ENCODE assay signal across 20 cellular contexts in genomic region chr16:59573528-59574271, GRCh38.
DNase-seq lines count a peak whose midpoint lies in the region; ATAC-seq, FAIRE-seq and TF ChIP-seq lines count a peak whose summit lies in the region.
"Had no signal": no experiment of that assay in that cellular context is flagged by ENCODE, and none has a peak within 500 bp of the region (broad histone marks: within the 10 kb centered on the region; RNA-seq: fewer than 3 reads in every experiment).

No MANE protein-coding gene starts in this region.

- TF ChIP-seq CTCF in A549 (IDR thresholded peaks at IDR 0.05) = no peak
- TF ChIP-seq CTCF in HFFc6 (IDR thresholded peaks at IDR 0.05) = no peak; the same call in 1 of the 2 replicates
- no peak for TF ChIP-seq CTCF in fibroblast of the aortic adventitia (IDR thresholded peaks at IDR 0.05; ENCODE audit: insufficient read depth, low read length)

- TF ChIP-seq RAD21 in A549 (conservative IDR thresholded peaks at IDR 0.05 in 1 of 2, IDR thresholded peaks at IDR 0.05 in 1 of 2) = peak; percentile 46 to 48; a peak in 4 of 5 replicates

- peak overlapping the region; percentile 89 to 94 for H3K27ac ChIP-seq in A549
- H3K27ac ChIP-seq: coronary artery, esophagus squamous epithelium, SK-N-MC, thoracic aorta had no signal

- peak; percentile 89 to 94 for ATAC-seq in A549
- no peak for ATAC-seq in HG02610 (IDR thresholded peaks at IDR 0.05; ENCODE audit: unreplicated experiment)
- ATAC-seq: natural killer cell treated with Interleukin-12 subunit alpha and Interleukin-12 subunit beta and Interleukin-15 and Interleukin-18, amount 100 ng/mL, for 72 hours had no signal

- H3K36me3 ChIP-seq in adipocyte (ENCODE audit: control insufficient read depth, insufficient read depth, low read length, severe bottlenecking) = no peaks in the 10 kb centered on the region
- H3K36me3 ChIP-seq: esophagus squamous epithelium, thoracic aorta had no signal

- POLR2A ChIA-PET in A549 (lab: Yijun Ruan, JAX) = interaction anchor here (0.6 kb wide), 1 partner anchor 15 kb away, joined by 4 read pairs; no protein-coding TSS in a partner anchor

- peaks cover 4% of the 10 kb centered on the region; the same call in 1 of the 2 replicates for H3K36me3 Mint-ChIP-seq in HFFc6 (ENCODE audit: low read depth)
- H3K36me3 Mint-ChIP-seq: natural killer cell treated with Interleukin-12 subunit alpha and Interleukin-12 subunit beta and Interleukin-15 and Interleukin-18, amount 100 ng/mL, for 72 hours had no signal

- peak overlapping the region; percentile 62 for H3K4me3 Mint-ChIP-seq in HFFc6
- H3K4me3 Mint-ChIP-seq: natural killer cell treated with Interleukin-12 subunit alpha and Interleukin-12 subunit beta and Interleukin-15 and Interleukin-18, amount 100 ng/mL, for 72 hours had no signal

- peaks cover 23% of the 10 kb centered on the region for H3K4me1 ChIP-seq in A549
- no peaks in the 10 kb centered on the region for H3K4me1 ChIP-seq in adipocyte (ENCODE audit: control insufficient read depth, insufficient read depth, low read length)
- H3K4me1 ChIP-seq: esophagus squamous epithelium had no signal

- intact Hi-C loops in posterior vena cava (cut with DNase I) = no loop called here

- H3K27me3 ChIP-seq in adipocyte (replicated peaks; ENCODE audit: control insufficient read depth, insufficient read depth, low read length) = no peaks in the 10 kb centered on the region
- H3K27me3 ChIP-seq: esophagus squamous epithelium had no signal

- H3K4me2 ChIP-seq in A549 = peak overlapping the region; percentile 55

- 3% methylated on average over 5 of the region's 5 CpGs for WGBS in A549 (ENCODE audit: missing lambda C conversion rate)

- no peaks in the 10 kb centered on the region for H3K27me3 Mint-ChIP-seq in HFFc6 (ENCODE audit: insufficient read depth)
- H3K27me3 Mint-ChIP-seq: natural killer cell treated with Interleukin-12 subunit alpha and Interleukin-12 subunit beta and Interleukin-15 and Interleukin-18, amount 100 ng/mL, for 72 hours had no signal

- DNase-seq in A549 (ENCODE audit: low read depth in 1 of 2, low spot score in 1 of 2) = peak; percentile 35 to 95
- DNase-seq in HFFc6 = peak; percentile 81
- peak; percentile 70 for DNase-seq in adipocyte (ENCODE audit: low read depth)
- peak; percentile 20 for DNase-seq in fibroblast of the aortic adventitia (ENCODE audit: low read depth)
- DNase-seq in C1 segment of cervical spinal cord (lab: John Stamatoyannopoulos, UW) = no peak
- DNase-seq in posterior vena cava (ENCODE audit: low spot score) = no peak
- DNase-seq in T-helper 1 cell = no peak
- DNase-seq: 8988T; activated CD4-positive, alpha-beta T cell treated with anti-CD3 and anti-CD28 coated beads, Interleukin-2, amount 50 U/mL, for 1 hour; activated T-cell treated with anti-CD3 and anti-CD28 coated beads, Interleukin-2, amount 50 U/mL, for 1 hour; COR-L47; esophagus squamous epithelium; NCI-H1048; NCI-H2171 treated with DMSO at 0.1 percent for 48 hours; stimulated activated CD8-positive, alpha-beta memory T cell treated with anti-CD3 and anti-CD28 coated beads, Interleukin-4, amount 100 ng/mL, for 48 hours had no signal

- H3K9me3 ChIP-seq in A549 (peaks cover 36% of the 10 kb centered on the region), adipocyte (ENCODE audit: control insufficient read depth, low read length) (no peaks in the 10 kb centered on the region)
- H3K9me3 ChIP-seq: esophagus squamous epithelium, thoracic aorta had no signal

- peaks cover 26% of the 10 kb centered on the region for H3K4me1 Mint-ChIP-seq in HFFc6 (ENCODE audit: low read depth)

- CTCF ChIA-PET in A549 (lab: Yijun Ruan, JAX) = interaction anchor here (0.5 to 0.7 kb wide), 2 partner anchors 26 to 309 kb away, joined by 3 read pairs; no protein-coding TSS in a partner anchor

- no peak overlapping the region for H3K9ac ChIP-seq in adipocyte (ENCODE audit: low read length)

- peak overlapping the region; percentile 82 for H3K27ac Mint-ChIP-seq in HFFc6
- H3K27ac Mint-ChIP-seq: natural killer cell treated with Interleukin-12 subunit alpha and Interleukin-12 subunit beta and Interleukin-15 and Interleukin-18, amount 100 ng/mL, for 72 hours had no signal

- TF ChIP-seq POLR2A in A549 (IDR thresholded peaks at IDR 0.05; ENCODE audit: low read length) = no peak

- FAIRE-seq in A549 (lab: Jason Lieb, UNC) = peak; percentile 81

- H3K9me3 Mint-ChIP-seq in HFFc6 = no peaks in the 10 kb centered on the region

- peak; percentile 93 to 95; a peak in 4 of 5 replicates for TF ChIP-seq EP300 in A549 (IDR thresholded peaks at IDR 0.05)

- H3K4me3 ChIP-seq in A549 (no peak overlapping the region), adipocyte (ENCODE audit: low read length) (no peak overlapping the region), fibroblast of the aortic adventitia (ENCODE audit: low read depth, low read length) (no peak overlapping the region)
- H3K4me3 ChIP-seq: coronary artery, esophagus squamous epithelium, SK-N-MC, thoracic aorta had no signal

TF ChIP-seq in A549, 52 proteins besides CTCF, POLR2A, EP300 and RAD21:
- TF ChIP-seq MAFK (IDR thresholded peaks at IDR 0.05; ENCODE audit: partially characterized antibody) (peak; percentile 88), ELK1 (IDR thresholded peaks at IDR 0.05; ENCODE audit: low read depth, low read length) (no peak), JUN (IDR thresholded peaks at IDR 0.05) (peak; percentile 83 to 85; a peak in 3 of 5 replicates), NR3C1 (IDR thresholded peaks at IDR 0.05) (no peak), GATA3 (IDR thresholded peaks at IDR 0.05; ENCODE audit: borderline replicate concordance) (peak; percentile 78), FOSL2 (IDR thresholded peaks at IDR 0.05) (peak; percentile 60), FOSL2 (CRISPR knock-in tag; IDR thresholded peaks at IDR 0.05) (peak; percentile 93), ESRRA (IDR thresholded peaks at IDR 0.05; ENCODE audit: borderline replicate concordance, low read length) (no peak), CEBPB (IDR thresholded peaks at IDR 0.05) (peak; percentile 91 to 95), SMC3 (IDR thresholded peaks at IDR 0.05) (peak; percentile 49), EHMT2 (IDR thresholded peaks at IDR 0.05; ENCODE audit: low read depth) (no peak), JUNB (IDR thresholded peaks at IDR 0.05) (peak; percentile 94), NFE2L2 (conservative IDR thresholded peaks at IDR 0.05; ENCODE audit: low read length) (peak; percentile 81), HES2 (IDR thresholded peaks at IDR 0.05) (peak; percentile 86)
- TF ChIP-seq, protein P1, sequence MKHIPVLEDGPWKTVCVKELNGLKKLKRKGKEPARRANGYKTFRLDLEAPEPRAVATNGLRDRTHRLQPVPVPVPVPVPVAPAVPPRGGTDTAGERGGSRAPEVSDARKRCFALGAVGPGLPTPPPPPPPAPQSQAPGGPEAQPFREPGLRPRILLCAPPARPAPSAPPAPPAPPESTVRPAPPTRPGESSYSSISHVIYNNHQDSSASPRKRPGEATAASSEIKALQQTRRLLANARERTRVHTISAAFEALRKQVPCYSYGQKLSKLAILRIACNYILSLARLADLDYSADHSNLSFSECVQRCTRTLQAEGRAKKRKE (CRISPR knock-in tag; IDR thresholded peaks at IDR 0.05; ENCODE audit: low read depth) = 0 out of 2 replicates have a peak, but pooled peaks have one; percentile 27
- TF ChIP-seq, protein P2, sequence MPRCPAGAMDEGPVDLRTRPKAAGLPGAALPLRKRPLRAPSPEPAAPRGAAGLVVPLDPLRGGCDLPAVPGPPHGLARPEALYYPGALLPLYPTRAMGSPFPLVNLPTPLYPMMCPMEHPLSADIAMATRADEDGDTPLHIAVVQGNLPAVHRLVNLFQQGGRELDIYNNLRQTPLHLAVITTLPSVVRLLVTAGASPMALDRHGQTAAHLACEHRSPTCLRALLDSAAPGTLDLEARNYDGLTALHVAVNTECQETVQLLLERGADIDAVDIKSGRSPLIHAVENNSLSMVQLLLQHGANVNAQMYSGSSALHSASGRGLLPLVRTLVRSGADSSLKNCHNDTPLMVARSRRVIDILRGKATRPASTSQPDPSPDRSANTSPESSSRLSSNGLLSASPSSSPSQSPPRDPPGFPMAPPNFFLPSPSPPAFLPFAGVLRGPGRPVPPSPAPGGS (IDR thresholded peaks at IDR 0.05) = peak; percentile 46; the same call in 1 of the 3 replicates

Comparison
In these comparisons a context has a peak if more than half of its experiments do, and no peak if none do; other contexts are left out.
1. DNase-seq: peak in A549 (2 of 2), HFFc6 (single experiment), adipocyte (single experiment) and fibroblast of the aortic adventitia (single experiment); none in C1 segment of cervical spinal cord (0 of 14), posterior vena cava (single experiment) and T-helper 1 cell (0 of 5).